Comparison of ENCODE assay signal across 18 cellular contexts in genomic region chr6:21000391-21000801, GRCh38.
A peak's percentile ranks its signal among the peaks of the same experiment; 100 is the strongest.
DNase-seq lines count a peak whose midpoint lies in the region; ATAC-seq, FAIRE-seq and TF ChIP-seq lines count a peak whose summit lies in the region.
"Had no signal": no experiment of that assay in that cellular context is flagged by ENCODE, and none has a peak within 500 bp of the region (broad histone marks: within the 10 kb centered on the region; RNA-seq: fewer than 3 reads in every experiment).

No MANE protein-coding gene starts in this region.

- no peaks in the 10 kb centered on the region for H3K27me3 Mint-ChIP-seq in mesothelial cell of epicardium (ENCODE audit: low read depth)
- no peaks in the 10 kb centered on the region for H3K27me3 Mint-ChIP-seq in osteocyte (ENCODE audit: unreplicated experiment)
- H3K27me3 Mint-ChIP-seq: CD8-positive, alpha-beta memory T cell had no signal

- H3K9me3 ChIP-seq in GM12878 (replicated peaks; ENCODE audit: control insufficient read depth, insufficient read depth, low read length) = no peaks in the 10 kb centered on the region; the same call in 2 of the 3 replicates
- H3K9me3 ChIP-seq: BLaER1 had no signal

- in situ Hi-C loops in GM12878 (cut with MboI) = no loop called here

- H3K9me3 Mint-ChIP-seq in mesothelial cell of epicardium (peaks cover 13% of the 10 kb centered on the region), osteocyte (ENCODE audit: unreplicated experiment) (peaks cover 1% of the 10 kb centered on the region)
- H3K9me3 Mint-ChIP-seq: CD8-positive, alpha-beta memory T cell had no signal

- SMC1A ChIA-PET in GM12878 (lab: Charles Lee; ENCODE audit: uncharacterized antibody, unreplicated experiment) = interaction anchor here (0.9 kb wide), 1 partner anchor 125 kb away, joined by 4 read pairs; no protein-coding TSS in a partner anchor

- intact Hi-C loops in GM12878 (cut with micrococcal nuclease; ENCODE audit: unreplicated experiment) = loop anchor here (5.0 to 10.0 kb wide), 2 partner anchors 436 to 592 kb away; partner anchors contain the start of gene SOX4

- TF ChIP-seq CTCF in GM12878 (IDR thresholded peaks at IDR 0.05 in 2 of 3, conservative IDR thresholded peaks at IDR 0.05 in 1 of 3; ENCODE audit: control insufficient read depth in 2 of 3, extremely low read depth in 1 of 3, insufficient read depth in 1 of 3, low read depth in 3 of 3, low read length in 3 of 3) (no peak), mesothelial cell of epicardium (IDR thresholded peaks at IDR 0.05; ENCODE audit: unreplicated experiment) (no peak), osteocyte (IDR thresholded peaks at IDR 0.05) (no peak)

- CTCF ChIA-PET in GM12878 (lab: Yijun Ruan, JAX) = no interaction called here

- H3K27me3 ChIP-seq in GM12878 (replicated peaks in 1 of 2; ENCODE audit: control insufficient read depth in 2 of 2, insufficient read depth in 2 of 2, low read length in 1 of 2) = no peaks in the 10 kb centered on the region
- H3K27me3 ChIP-seq: BLaER1 had no signal

- no peaks in the 10 kb centered on the region for H3K79me2 ChIP-seq in GM12878 (ENCODE audit: control insufficient read depth, insufficient read depth, low read length)

- no peak overlapping the region for H3K27ac ChIP-seq in GM12878 (ENCODE audit: control insufficient read depth, insufficient read depth)
- H3K27ac ChIP-seq: BLaER1 had no signal

- WGBS in GM12878 (ENCODE audit: insufficient coverage, insufficient replicate concordance, low lambda C conversion rate, missing lambda C conversion rate) = 85% methylated on average over 2 of the region's 2 CpGs

- BruUV-seq in GM12878 (replicated peaks; lab: Mats Ljungman, UMichigan) = no TSS peak

- H2AFZ ChIP-seq in GM12878 (ENCODE audit: control insufficient read depth, low read depth, low read length) = no peak overlapping the region
- H2AFZ ChIP-seq: GM23338 had no signal

- no peak overlapping the region for H3K4me3 ChIP-seq in GM12878
- H3K4me3 ChIP-seq: BLaER1, GM23338 had no signal

- no peak for FAIRE-seq in GM12878 (lab: Jason Lieb, UNC)
- FAIRE-seq: GM12891, HepG2, HTR-8/SVneo had no signal

- no peak for ATAC-seq in GM12878
- ATAC-seq: GM23338, HepG2 had no signal

- RAD21 ChIA-PET in GM12878 (lab: Charles Lee; ENCODE audit: unreplicated experiment) = no interaction called here

- H3K4me3 Mint-ChIP-seq in mesothelial cell of epicardium (no peak overlapping the region), osteocyte (ENCODE audit: unreplicated experiment) (no peak overlapping the region)
- H3K4me3 Mint-ChIP-seq: CD8-positive, alpha-beta memory T cell; GM23338; H9 had no signal

- H3K4me1 Mint-ChIP-seq in mesothelial cell of epicardium = peaks cover 34% of the 10 kb centered on the region
- H3K4me1 Mint-ChIP-seq in osteocyte (ENCODE audit: unreplicated experiment) = peaks cover 47% of the 10 kb centered on the region
- H3K4me1 Mint-ChIP-seq: CD8-positive, alpha-beta memory T cell had no signal

- peak; percentile 3 for DNase-seq in EH (ENCODE audit: low read depth)
- peak; percentile 61 for DNase-seq in M059J (ENCODE audit: low read depth)
- DNase-seq in GM12878 (ENCODE audit: low read depth, low spot score) = no peak
- DNase-seq in mesothelial cell of epicardium (ENCODE audit: low spot score in 2 of 2, unreplicated experiment in 2 of 2) = no peak
- no peak for DNase-seq in osteocyte (ENCODE audit: extremely low spot score, unreplicated experiment)
- DNase-seq in SKM-1 (lab: John Stamatoyannopoulos, UW; ENCODE audit: unreplicated experiment) = no peak
- DNase-seq in NCI-H69 (lab: John Stamatoyannopoulos, UW) = no peak
- no peak for DNase-seq in glomerular visceral epithelial cell (ENCODE audit: extremely low spot score)
- DNase-seq: 8988T; AML-193; CD8-positive, alpha-beta memory T cell; DMS53; H9 had no signal

- no peaks in the 10 kb centered on the region for H4K20me1 ChIP-seq in GM12878 (ENCODE audit: control insufficient read depth, insufficient read depth)
- H4K20me1 ChIP-seq: BLaER1 had no signal

- TF ChIP-seq EP300 in GM12878 (IDR thresholded peaks at IDR 0.05; ENCODE audit: borderline replicate concordance in 1 of 2, control insufficient read depth in 1 of 2, low read depth in 2 of 2, low read length in 2 of 2) = no peak

- TF ChIP-seq RAD21 in GM12878 (IDR thresholded peaks at IDR 0.05; ENCODE audit: insufficient read depth, low read depth, low read length) = no peak

- no peaks in the 10 kb centered on the region; a peak in 1 of 4 replicates for H3K36me3 ChIP-seq in GM12878 (ENCODE audit: control insufficient read depth in 2 of 2, insufficient read depth in 2 of 2, low read length in 1 of 2)

- H3K27ac Mint-ChIP-seq in mesothelial cell of epicardium (peak overlapping the region; percentile 73), osteocyte (ENCODE audit: unreplicated experiment) (no peak overlapping the region)
- H3K27ac Mint-ChIP-seq: GM23338, H9 had no signal

- H3K36me3 Mint-ChIP-seq in mesothelial cell of epicardium (peaks cover 8% of the 10 kb centered on the region), osteocyte (ENCODE audit: unreplicated experiment) (peaks cover 16% of the 10 kb centered on the region)

- no peak for TF ChIP-seq POLR2A in GM12878 (IDR thresholded peaks at IDR 0.05; ENCODE audit: low read depth, low read length)

- no peak overlapping the region for H3K4me2 ChIP-seq in GM12878 (ENCODE audit: control insufficient read depth, insufficient read depth)
- H3K4me2 ChIP-seq: BLaER1, GM23338 had no signal

- POLR2A ChIA-PET in GM12878 (lab: Charles Lee) = no interaction called here

- H3K9ac ChIP-seq in GM12878 (ENCODE audit: control insufficient read depth, insufficient read depth, low read length) = no peak overlapping the region
- H3K9ac ChIP-seq: BLaER1 had no signal

- peaks cover 23% of the 10 kb centered on the region for H3K4me1 ChIP-seq in GM12878 (ENCODE audit: control insufficient read depth, insufficient read depth, low read length)
- H3K4me1 ChIP-seq: BLaER1 had no signal

TF ChIP-seq in GM12878, 131 proteins besides CTCF, POLR2A, EP300 and RAD21:
- TF ChIP-seq SPI1 (IDR thresholded peaks at IDR 0.05; ENCODE audit: borderline replicate concordance, insufficient read depth, low read depth, low read length) = no peak
- no peak for TF ChIP-seq ATF3 (IDR thresholded peaks at IDR 0.05; ENCODE audit: borderline replicate concordance, extremely low read depth, low read depth, low read length)
- no peak for TF ChIP-seq PML (IDR thresholded peaks at IDR 0.05; ENCODE audit: low read length)
- TF ChIP-seq KDM1A (IDR thresholded peaks at IDR 0.05; ENCODE audit: borderline replicate concordance) = no peak
- peak; percentile 46; the same call in 1 of the 2 replicates for TF ChIP-seq TCF7 (IDR thresholded peaks at IDR 0.05; ENCODE audit: borderline replicate concordance)

Comparison
In these comparisons a context has a peak if more than half of its experiments do, and no peak if none do; other contexts are left out.
1. DNase-seq: peak in EH (single experiment) and M059J (single experiment); none in GM12878 (single experiment), mesothelial cell of epicardium (0 of 2), osteocyte (single experiment), SKM-1 (single experiment), NCI-H69 (single experiment) and glomerular visceral epithelial cell (single experiment).